ENCODE assay signal across 18 cellular contexts in the genomic region with DNA sequence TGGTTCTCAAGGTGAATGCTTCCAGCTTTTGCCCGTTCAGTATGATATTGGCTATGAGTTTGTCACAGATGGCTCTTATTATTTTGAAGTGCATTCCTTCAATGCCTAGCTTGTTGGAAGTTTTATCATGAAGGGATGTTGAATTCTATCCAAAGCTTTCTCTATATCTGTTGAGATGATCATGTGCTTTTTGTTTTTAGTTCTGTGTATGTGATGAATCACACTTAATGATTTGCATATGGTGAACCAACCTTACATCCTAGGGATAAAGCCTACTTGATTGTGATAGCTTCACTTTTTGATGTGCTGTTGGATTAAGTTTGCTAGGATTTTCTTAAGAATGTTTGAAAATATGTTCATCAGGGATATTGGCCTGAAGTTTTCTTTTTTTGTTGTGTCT.
"Had no signal": no experiment of that assay in that cellular context is flagged by ENCODE, and none has a peak within 500 bp of the region (broad histone marks: within the 10 kb centered on the region; RNA-seq: fewer than 3 reads in every experiment).

No MANE protein-coding gene starts in this region.

- H3K27me3 ChIP-seq: tibial artery, uterus had no signal

- H3K9me3 ChIP-seq: neutrophil, tibial artery, uterus had no signal

- DNase-seq: activated CD4-positive, alpha-beta memory T cell treated with anti-CD3 and anti-CD28 coated beads, Interleukin-2, amount 10 ng/mL, durations not matched to agents 7 days and 5 days; activated CD4-positive, alpha-beta T cell treated with anti-CD3 and anti-CD28 coated beads for 4 hours; activated effector memory CD4-positive, alpha-beta T cell treated with anti-CD3 and anti-CD28 coated beads, Interleukin-2, amount 50 U/mL, for 16 hours; activated T-cell treated with anti-CD3 and anti-CD28 coated beads, Interleukin-2, amount 50 U/mL, for 24 hours; anterior cingulate cortex; cerebellar nuclear complex; dermis blood vessel endothelial cell; foreskin melanocyte; head of caudate nucleus; immature natural killer cell; mesendoderm; natural killer cell; posterior cingulate gyrus; retina; T-helper 17 cell; tibial artery; uterus had no signal

- H3K36me3 ChIP-seq: neutrophil, tibial artery, uterus had no signal

- H3K4me1 ChIP-seq: tibial artery, uterus had no signal

- H3K4me3 ChIP-seq: tibial artery, uterus had no signal

- H3K27ac ChIP-seq: neutrophil, tibial artery, uterus had no signal
